8 cellular contexts compared by ENCODE assay signal in genomic region chr9:87498046-87498815, GRCh38. TPM values are rescaled to one million over a fixed set of nuclear protein-coding genes. Genes with fewer than 3 reads are reported as not detected.
DNase-seq lines count a peak whose midpoint lies in the region; ATAC-seq, FAIRE-seq and TF ChIP-seq lines count a peak whose summit lies in the region.

No MANE protein-coding gene starts in this region.

- H3K27me3 Mint-ChIP-seq in WTC11 (ENCODE audit: low read depth) (peaks cover 3% of the 10 kb centered on the region; the same call in 1 of the 2 replicates), nephron progenitor cell (ENCODE audit: low read depth, poor library complexity) (peaks cover 6% of the 10 kb centered on the region)

- H3K36me3 Mint-ChIP-seq in WTC11 (peaks cover 11% of the 10 kb centered on the region), nephron progenitor cell (ENCODE audit: low read depth) (peaks cover 15% of the 10 kb centered on the region)

- H3K4me3 Mint-ChIP-seq in WTC11 (peak overlapping the region; percentile 92), nephron progenitor cell (peak overlapping the region; percentile 90)

- peak overlapping the region; percentile 79 for H3K4me3 ChIP-seq in fibroblast of villous mesenchyme (ENCODE audit: low read depth, low read length)

- in situ Hi-C loops in ACHN (cut with HindIII; ENCODE audit: low pct_ligation_motif_present, low pct_unique_long_range_greater_than_20kb, low sequenced_read_pairs), result no loop called here

- no peak for TF ChIP-seq POLR2A in GM12891 (IDR thresholded peaks at IDR 0.05; ENCODE audit: low read depth, low read length)

- H3K27ac Mint-ChIP-seq in WTC11, result peak overlapping the region; percentile 69; the same call in 1 of the 2 replicates
- H3K27ac Mint-ChIP-seq in nephron progenitor cell, result peak overlapping the region; percentile 45

- TF ChIP-seq CTCF in WTC11 (IDR thresholded peaks at IDR 0.05) (no peak), fibroblast of villous mesenchyme (IDR thresholded peaks at IDR 0.05; ENCODE audit: insufficient read depth, low read depth, low read length) (peak; percentile 28), nephron progenitor cell (IDR thresholded peaks at IDR 0.05) (peak; percentile 23)

- DNase-seq in ACHN, result peak; percentile 53
- peak; percentile 23 for DNase-seq in GM12891 (ENCODE audit: insufficient read length, low spot score)
- peak; percentile 69 for DNase-seq in WTC11 (ENCODE audit: low spot score)
- no peak for DNase-seq in fibroblast of villous mesenchyme (ENCODE audit: low read depth)
- peak; percentile 77 for DNase-seq in nephron progenitor cell
- no peak for DNase-seq in amniotic stem cell (lab: John Stamatoyannopoulos, UW)

- ATAC-seq in HG03342 (IDR thresholded peaks at IDR 0.05; ENCODE audit: unreplicated experiment), result peak; percentile 21
- peak; percentile 58 for ATAC-seq in WTC11
- no peak for ATAC-seq in GM18867 (IDR thresholded peaks at IDR 0.05; ENCODE audit: unreplicated experiment)

- FAIRE-seq in GM12891 (lab: Jason Lieb, UNC), result no peak

- H3K9me3 Mint-ChIP-seq in WTC11 (no peaks in the 10 kb centered on the region), nephron progenitor cell (no peaks in the 10 kb centered on the region)

- CTCF ChIA-PET in WTC11 (lab: Charles Lee), result interaction anchor here (0.9 to 4.1 kb wide), 10 partner anchors 18 to 186 kb away, joined by 3 to 39 read pairs (median 5); no protein-coding TSS in a partner anchor

- POLR2A ChIA-PET in WTC11 (lab: Charles Lee), result interaction anchor here (0.6 to 2.2 kb wide), 4 partner anchors 11 to 160 kb away, joined by 3 to 19 read pairs (median 4); no protein-coding TSS in a partner anchor

- H3K4me1 Mint-ChIP-seq in WTC11 (peaks cover 41% of the 10 kb centered on the region), nephron progenitor cell (peaks cover 38% of the 10 kb centered on the region)

TF ChIP-seq in GM12891, 5 proteins besides CTCF, POLR2A, EP300 and RAD21:
- no peak for TF ChIP-seq TAF1 (IDR thresholded peaks at IDR 0.05; ENCODE audit: low read depth, low read length)
- no peak for TF ChIP-seq POU2F2 (IDR thresholded peaks at IDR 0.05; ENCODE audit: low read depth, low read length)
- no peak for TF ChIP-seq PAX5 (IDR thresholded peaks at IDR 0.05; ENCODE audit: insufficient read depth, low read length, severe bottlenecking)
- no peak for TF ChIP-seq POLR2AphosphoS5 (IDR thresholded peaks at IDR 0.05; ENCODE audit: low read depth, low read length)
- no peak for TF ChIP-seq SPI1 (IDR thresholded peaks at IDR 0.05; ENCODE audit: low read depth, low read length)
TF ChIP-seq in GM12891: peak in this region for 0.

TF ChIP-seq in WTC11, 78 proteins besides CTCF, POLR2A, EP300 and RAD21 (continues in another document):
- TF ChIP-seq PRDM15 (CRISPR knock-in tag; IDR thresholded peaks at IDR 0.05) (no peak), FOXK1 (CRISPR knock-in tag; IDR thresholded peaks at IDR 0.05) (no peak), IRF2 (CRISPR knock-in tag; IDR thresholded peaks at IDR 0.05; ENCODE audit: borderline replicate concordance, low read depth) (no peak), RORB (CRISPR knock-in tag; IDR thresholded peaks at IDR 0.05) (no peak), TEAD4 (CRISPR knock-in tag; IDR thresholded peaks at IDR 0.05) (peak; percentile 77; the same call in 1 of the 2 replicates), TEAD1 (CRISPR knock-in tag; IDR thresholded peaks at IDR 0.05) (peak; percentile 62; the same call in 1 of the 2 replicates), CDX4 (CRISPR knock-in tag; IDR thresholded peaks at IDR 0.05; ENCODE audit: borderline replicate concordance) (no peak), FOXP4 (CRISPR knock-in tag; IDR thresholded peaks at IDR 0.05) (peak; percentile 49; the same call in 1 of the 2 replicates), ZSCAN18 (CRISPR knock-in tag; IDR thresholded peaks at IDR 0.05) (no peak), KAT7 (CRISPR knock-in tag; IDR thresholded peaks at IDR 0.05; ENCODE audit: borderline replicate concordance) (0 out of 2 replicates have a peak, but pooled peaks have one; percentile 0), ZNF121 (CRISPR knock-in tag; IDR thresholded peaks at IDR 0.05) (no peak), JUN (CRISPR knock-in tag; IDR thresholded peaks at IDR 0.05) (no peak), STAT6 (CRISPR knock-in tag; conservative IDR thresholded peaks at IDR 0.05; ENCODE audit: low read depth) (no peak)

RNA-seq across cellular contexts. Expression of gene DAPK1, which starts 0.6 kb away (rescaled TPM):
- 4.9 TPM for polyA plus RNA-seq in GM12891 (2012; ENCODE audit: low read depth, missing spikeins)
- total RNA-seq in WTC11 (2021) (127 to 130 TPM (median 129 TPM) in 3 replicates), fibroblast of villous mesenchyme (3.9 and 8.6 TPM in 2 replicates)

Comparison
In these comparisons a context has a peak if more than half of its experiments do, and no peak if none do; other contexts are left out.
1. DNase-seq: peak in ACHN (single experiment), GM12891 (single experiment), WTC11 (single experiment) and nephron progenitor cell (single experiment); none in fibroblast of villous mesenchyme (single experiment) and amniotic stem cell (single experiment).
2. RNA of gene DAPK1, which starts 0.6 kb away (total RNA-seq): 127 to 130 TPM in WTC11; 3.9 to 8.6 TPM in fibroblast of villous mesenchyme; every median in the first group is over 10 times any median in the second.